In genomic region chr6:36808634-36809033, GRCh38 we compare ENCODE assay signal across 30 cellular contexts. TPM values are rescaled to one million over a fixed set of nuclear protein-coding genes. Genes with fewer than 3 reads are reported as not detected.
"Had no signal": no experiment of that assay in that cellular context is flagged by ENCODE, and none has a peak within 500 bp of the region (broad histone marks: within the 10 kb centered on the region; RNA-seq: fewer than 3 reads in every experiment).

No MANE protein-coding gene starts in this region.

- H3K4me1 Mint-ChIP-seq: activated CD4-positive, alpha-beta memory T cell treated with anti-CD3 and anti-CD28 coated beads, Interleukin-2, amount 10 ng/mL, durations not matched to agents 7 days and 5 days; activated CD4-positive, alpha-beta T cell treated with anti-CD3 and anti-CD28 coated beads, Interleukin-2, amount 10 ng/mL, durations not matched to agents 7 days and 5 days; activated naive CD4-positive, alpha-beta T cell treated with anti-CD3 and anti-CD28 coated beads, Interleukin-2, amount 10 ng/mL, durations not matched to agents 7 days and 5 days; activated naive CD8-positive, alpha-beta T cell treated with anti-CD3 and anti-CD28 coated beads, Interleukin-2, amount 10 ng/mL, durations not matched to agents 7 days and 5 days; central memory CD8-positive, alpha-beta T cell had no signal

- H3K27ac Mint-ChIP-seq: activated CD4-positive, alpha-beta memory T cell treated with anti-CD3 and anti-CD28 coated beads, Interleukin-2, amount 10 ng/mL, durations not matched to agents 7 days and 5 days; activated CD4-positive, alpha-beta T cell treated with anti-CD3 and anti-CD28 coated beads, Interleukin-2, amount 10 ng/mL, durations not matched to agents 7 days and 5 days; activated naive CD4-positive, alpha-beta T cell treated with anti-CD3 and anti-CD28 coated beads, Interleukin-2, amount 10 ng/mL, durations not matched to agents 7 days and 5 days; activated naive CD4-positive, alpha-beta T cell treated with anti-CD3 and anti-CD28 coated beads, Interleukin-2, amount 50 U/mL, for 72 hours; activated naive CD8-positive, alpha-beta T cell treated with anti-CD3 and anti-CD28 coated beads, Interleukin-2, amount 10 ng/mL, durations not matched to agents 7 days and 5 days; activated T-helper 1 cell treated with anti-CD3 and anti-CD28 coated beads, Interleukin-12 subunit alpha, Interleukin-12 subunit beta, Interleukin-2, Interleukin-4 antibody, amounts not matched to agents 30 ng/mL and 10 ng/mL and 1 ng/mL, durations not matched to agents 14 hours and 24 hours and 36 hours; dendritic cell treated with granulocyte-macrophage colony-stimulating factor and Interleukin-4, amounts not matched to agents 40 ng/mL and 50 ng/mL, for 4 days; endodermal cell; WTC11 had no signal

- H3K4me3 Mint-ChIP-seq: activated CD4-positive, alpha-beta memory T cell treated with anti-CD3 and anti-CD28 coated beads, Interleukin-2, amount 10 ng/mL, durations not matched to agents 7 days and 5 days; activated CD4-positive, alpha-beta T cell treated with anti-CD3 and anti-CD28 coated beads, Interleukin-2, amount 10 ng/mL, durations not matched to agents 7 days and 5 days; activated naive CD4-positive, alpha-beta T cell treated with anti-CD3 and anti-CD28 coated beads, Interleukin-2, amount 10 ng/mL, durations not matched to agents 7 days and 5 days; activated naive CD8-positive, alpha-beta T cell treated with anti-CD3 and anti-CD28 coated beads, Interleukin-2, amount 10 ng/mL, durations not matched to agents 7 days and 5 days; activated T-helper 1 cell treated with anti-CD3 and anti-CD28 coated beads, Interleukin-12 subunit alpha, Interleukin-12 subunit beta, Interleukin-2, Interleukin-4 antibody, amounts not matched to agents 30 ng/mL and 10 ng/mL and 1 ng/mL, durations not matched to agents 14 hours and 24 hours and 36 hours; central memory CD8-positive, alpha-beta T cell; dendritic cell treated with granulocyte-macrophage colony-stimulating factor and Interleukin-4, amounts not matched to agents 40 ng/mL and 50 ng/mL, for 4 days; endodermal cell; WTC11 had no signal

- H3K9me3 Mint-ChIP-seq: activated CD4-positive, alpha-beta memory T cell treated with anti-CD3 and anti-CD28 coated beads, Interleukin-2, amount 10 ng/mL, durations not matched to agents 7 days and 5 days; activated CD4-positive, alpha-beta T cell treated with anti-CD3 and anti-CD28 coated beads, Interleukin-2, amount 10 ng/mL, durations not matched to agents 7 days and 5 days; activated naive CD4-positive, alpha-beta T cell treated with anti-CD3 and anti-CD28 coated beads, Interleukin-2, amount 10 ng/mL, durations not matched to agents 7 days and 5 days; activated naive CD4-positive, alpha-beta T cell treated with anti-CD3 and anti-CD28 coated beads, Interleukin-2, amount 50 U/mL, for 72 hours; activated naive CD8-positive, alpha-beta T cell treated with anti-CD3 and anti-CD28 coated beads, Interleukin-2, amount 10 ng/mL, durations not matched to agents 7 days and 5 days; activated T-helper 1 cell treated with anti-CD3 and anti-CD28 coated beads, Interleukin-12 subunit alpha, Interleukin-12 subunit beta, Interleukin-2, Interleukin-4 antibody, amounts not matched to agents 30 ng/mL and 10 ng/mL and 1 ng/mL, durations not matched to agents 14 hours and 24 hours and 36 hours; central memory CD8-positive, alpha-beta T cell; dendritic cell treated with granulocyte-macrophage colony-stimulating factor and Interleukin-4, amounts not matched to agents 40 ng/mL and 50 ng/mL, for 4 days; endodermal cell; WTC11 had no signal

- ATAC-seq: activated naive CD4-positive, alpha-beta T cell treated with anti-CD3 and anti-CD28 coated beads, Interleukin-2, amount 50 U/mL, for 72 hours; esophagus mucosa; WTC11 had no signal

- FAIRE-seq: astrocyte, bronchial epithelial cell, frontal cortex had no signal

- H3K36me3 ChIP-seq: brain microvascular endothelial cell had no signal

- H3K4me3 ChIP-seq: coronary artery, dorsolateral prefrontal cortex had no signal

- DNase-seq: activated CD4-positive, alpha-beta memory T cell treated with anti-CD3 and anti-CD28 coated beads, Interleukin-2, amount 10 ng/mL, durations not matched to agents 7 days and 5 days; activated CD4-positive, alpha-beta T cell treated with anti-CD3 and anti-CD28 coated beads for 1 hour; activated CD4-positive, alpha-beta T cell treated with anti-CD3 and anti-CD28 coated beads for 4 hours; activated CD4-positive, alpha-beta T cell treated with anti-CD3 and anti-CD28 coated beads, Interleukin-2, amount 10 ng/mL, durations not matched to agents 7 days and 5 days; activated CD4-positive, alpha-beta T cell treated with anti-CD3 and anti-CD28 coated beads, Interleukin-2, amount 50 U/mL, for 4 hours; activated gamma-delta T cell; activated naive CD4-positive, alpha-beta T cell; activated naive CD4-positive, alpha-beta T cell treated with anti-CD3 and anti-CD28 coated beads, Interleukin-2, amount 10 ng/mL, durations not matched to agents 7 days and 5 days; activated naive CD8-positive, alpha-beta T cell treated with anti-CD3 and anti-CD28 coated beads, Interleukin-2, amount 10 ng/mL, durations not matched to agents 7 days and 5 days; activated T-cell treated with anti-CD3 and anti-CD28 coated beads, Interleukin-2, amount 50 U/mL, for 1 hour; activated T-cell treated with anti-CD3 and anti-CD28 coated beads, Interleukin-2, amount 50 U/mL, for 48 hours; amniotic stem cell; anterior cingulate cortex; brain microvascular endothelial cell; dorsolateral prefrontal cortex; effector memory CD4-positive, alpha-beta T cell; endodermal cell; foreskin fibroblast; head of caudate nucleus; T-helper 2 cell had no signal

- H3K27ac ChIP-seq: brain microvascular endothelial cell, coronary artery, dorsolateral prefrontal cortex had no signal

- H3K36me3 Mint-ChIP-seq: activated naive CD4-positive, alpha-beta T cell treated with anti-CD3 and anti-CD28 coated beads, Interleukin-2, amount 10 ng/mL, durations not matched to agents 7 days and 5 days; activated naive CD4-positive, alpha-beta T cell treated with anti-CD3 and anti-CD28 coated beads, Interleukin-2, amount 50 U/mL, for 72 hours; activated naive CD8-positive, alpha-beta T cell treated with anti-CD3 and anti-CD28 coated beads, Interleukin-2, amount 10 ng/mL, durations not matched to agents 7 days and 5 days; WTC11 had no signal

- H3K27me3 ChIP-seq: dorsolateral prefrontal cortex had no signal

RNA-seq across cellular contexts. Expression of gene CPNE5, which starts 30.6 kb away (rescaled TPM):
- total RNA-seq: bronchial epithelial cell had no signal
